13 cellular contexts compared by ENCODE assay signal in the genomic region with DNA sequence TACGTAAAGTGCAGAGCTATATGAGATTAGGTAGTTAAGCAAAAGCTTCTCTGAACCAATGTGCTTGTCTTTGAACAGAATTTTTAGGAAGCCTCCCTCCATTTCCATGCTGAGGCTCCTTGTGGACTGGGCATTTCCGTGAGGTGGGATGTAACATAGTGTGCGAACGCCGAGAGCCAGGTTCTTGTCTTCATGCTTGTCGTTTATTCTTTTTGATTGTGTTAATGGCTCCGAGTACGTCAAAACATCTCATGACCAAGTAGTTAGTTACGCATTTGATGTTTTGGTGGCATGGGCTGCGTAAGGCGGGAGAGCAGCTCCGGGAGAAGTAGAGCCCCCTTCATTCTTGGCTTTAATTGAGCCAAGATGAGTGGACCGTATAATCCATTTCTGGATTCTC. TPM values are rescaled to one million over a fixed set of nuclear protein-coding genes. Genes with fewer than 3 reads are reported as not detected.
A peak's percentile ranks its signal among the peaks of the same experiment; 100 is the strongest.
DNase-seq lines count a peak whose midpoint lies in the region; ATAC-seq, FAIRE-seq and TF ChIP-seq lines count a peak whose summit lies in the region.
"Had no signal": no experiment of that assay in that cellular context is flagged by ENCODE, and none has a peak within 500 bp of the region (broad histone marks: within the 10 kb centered on the region; RNA-seq: fewer than 3 reads in every experiment).

No MANE protein-coding gene starts in this region.

- H3K27ac ChIP-seq in vagina: peak overlapping the region; percentile 77
- H3K27ac ChIP-seq in small intestine (ENCODE audit: low read depth in 1 of 2, low read length in 1 of 2): peak overlapping the region in 1 of 2 donors; percentile 85
- H3K27ac ChIP-seq: SJSA1 had no signal

- WGBS in small intestine, 3 donors: 76 to 93% (median 92%) methylated on average over 13 of the region's 13 CpGs

- TF ChIP-seq CTCF in epithelial cell of proximal tubule (conservative IDR thresholded peaks at IDR 0.05; ENCODE audit: low read depth, low read length) (no peak), natural killer cell (IDR thresholded peaks at IDR 0.05) (no peak), vagina (IDR thresholded peaks at IDR 0.05) (no peak)

- H3K27me3 ChIP-seq in vagina (no peaks in the 10 kb centered on the region), small intestine (ENCODE audit: control insufficient read depth in 2 of 2, insufficient read depth in 2 of 2, low read length in 2 of 2) (no peaks in the 10 kb centered on the region)
- H3K27me3 ChIP-seq: SJSA1 had no signal

- intact Hi-C loops in Right ventricle myocardium inferior (cut with DNase I): loop anchor here (2.0 kb wide), 1 partner anchor 30 kb away; no protein-coding TSS in a partner anchor
- intact Hi-C loops in cardiac septum (cut with DNase I): loop anchor here (2.0 kb wide), 2 partner anchors 22 to 32 kb away; a partner anchor contains a TSS
- intact Hi-C loops in natural killer cell (cut with micrococcal nuclease): loop anchor here (10.0 kb wide), 2 partner anchors 52 to 302 kb away; no protein-coding TSS in a partner anchor
- intact Hi-C loops in vagina (cut with DNase I): no loop called here

- DNase-seq in Right ventricle myocardium inferior (ENCODE audit: missing footprints) (no peak), cardiac septum (ENCODE audit: low spot score) (no peak), epithelial cell of proximal tubule (ENCODE audit: low read depth) (peak; percentile 22), natural killer cell (no peak), vagina (ENCODE audit: extremely low spot score in 2 of 2) (no peak), NCI-H1417 treated with DMSO at 0.1 percent for 48 hours (lab: John Stamatoyannopoulos, UW) (no peak), small intestine (no peak)
- DNase-seq: activated CD8-positive, alpha-beta memory T cell treated with anti-CD3 and anti-CD28 coated beads, Interleukin-2, amount 50 U/mL, for 4 hours; effector memory CD4-positive, alpha-beta T cell; NCI-H1930 had no signal

- FAIRE-seq in small intestine (lab: Jason Lieb, UNC): no peak
- FAIRE-seq: islet of Langerhans had no signal

- peak overlapping the region; percentile 87 for H3K4me3 Mint-ChIP-seq in natural killer cell

- H3K9me3 Mint-ChIP-seq in natural killer cell: no peaks in the 10 kb centered on the region

- H3K36me3 Mint-ChIP-seq in natural killer cell: peaks cover 8% of the 10 kb centered on the region

- H3K4me3 ChIP-seq in epithelial cell of proximal tubule (ENCODE audit: low read depth, low read length) (no peak overlapping the region), vagina (peak overlapping the region in 1 of 2 donors; percentile 34), small intestine (ENCODE audit: low read depth in 1 of 2, low read length in 2 of 2) (no peak overlapping the region)
- H3K4me3 ChIP-seq: SJSA1 had no signal

- ATAC-seq in Right ventricle myocardium inferior (peak; percentile 4), natural killer cell (no peak), HG02973 (IDR thresholded peaks at IDR 0.05; ENCODE audit: unreplicated experiment) (no peak)

- no peaks in the 10 kb centered on the region for H3K27me3 Mint-ChIP-seq in natural killer cell (ENCODE audit: low read depth in 2 of 2)

- no peak for TF ChIP-seq POLR2A in vagina (IDR thresholded peaks at IDR 0.05)

- H3K27ac Mint-ChIP-seq in natural killer cell: peak overlapping the region; percentile 91 to 93

- H3K9me3 ChIP-seq in vagina (no peaks in the 10 kb centered on the region), small intestine (ENCODE audit: control insufficient read depth, low read depth) (no peaks in the 10 kb centered on the region)
- H3K9me3 ChIP-seq: SJSA1 had no signal

- peaks cover under 1 to 8% of the 10 kb centered on the region in 2 donors for H3K36me3 ChIP-seq in vagina
- H3K36me3 ChIP-seq in small intestine (ENCODE audit: control insufficient read depth in 2 of 2, insufficient read depth in 2 of 2, low read length in 2 of 2): peaks cover 0 to 4% of the 10 kb centered on the region in 2 donors

- peaks cover 73 to 85% of the 10 kb centered on the region in 2 donors for H3K4me1 Mint-ChIP-seq in natural killer cell

- peaks cover 34% of the 10 kb centered on the region for H3K4me1 ChIP-seq in vagina
- H3K4me1 ChIP-seq in small intestine (ENCODE audit: control insufficient read depth in 2 of 2, insufficient read depth in 1 of 2, low read depth in 1 of 2, low read length in 1 of 2): peaks cover 0 to 3% of the 10 kb centered on the region in 2 donors
- H3K4me1 ChIP-seq: SJSA1 had no signal

RNA-seq across cellular contexts. Expression of a gene that starts 32.9 kb away (rescaled TPM):
- total RNA-seq in Right ventricle myocardium inferior: 29.2 TPM
- 100 TPM for total RNA-seq in cardiac septum
- 10.3 and 24.5 TPM in 2 replicates for total RNA-seq in epithelial cell of proximal tubule
- total RNA-seq in natural killer cell: 100 to 1,000 TPM; 299 to 456 (median 329) TPM
- 13.3 TPM for total RNA-seq in vagina
- polyA plus RNA-seq in small intestine: 10 to 100 TPM; 32.4 to 54.3 (median 41.6) TPM
